Comparison of ENCODE assay signal across 26 cellular contexts in the genomic region with DNA sequence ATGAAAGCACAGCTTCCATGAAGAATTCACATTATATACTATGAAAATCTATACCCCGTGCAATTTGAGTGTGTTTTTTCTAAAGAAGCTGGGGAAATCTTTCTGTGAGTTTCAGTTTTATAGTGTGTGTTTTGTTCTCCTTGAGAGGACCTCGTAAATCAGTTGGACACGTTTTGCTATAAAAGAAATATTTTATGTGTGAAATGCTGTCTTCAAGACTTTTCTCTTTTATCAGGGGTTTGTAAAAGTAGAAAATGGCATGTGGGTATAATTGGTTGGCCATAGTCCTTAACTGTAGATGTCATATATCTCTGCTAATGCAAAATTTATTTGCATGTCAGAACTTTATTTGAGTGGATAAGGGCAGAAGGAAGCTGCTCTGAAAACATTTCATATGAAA.
"Had no signal": no experiment of that assay in that cellular context is flagged by ENCODE, and none has a peak within 500 bp of the region (broad histone marks: within the 10 kb centered on the region; RNA-seq: fewer than 3 reads in every experiment).

No MANE protein-coding gene starts in this region.

- ATAC-seq: activated CD4-positive, CD25-positive, alpha-beta regulatory T cell treated with anti-CD3 and anti-CD28 coated beads, Interleukin-2, amount 50 U/mL, for 24 hours; effector memory CD8-positive, alpha-beta T cell; T-cell had no signal

- H3K27ac ChIP-seq: ascending aorta, brain microvascular endothelial cell, heart left ventricle, left ventricle myocardium inferior, spleen, testis, transverse colon had no signal

- DNase-seq: activated CD4-positive, alpha-beta T cell treated with anti-CD3 and anti-CD28 coated beads for 48 hours; activated CD4-positive, alpha-beta T cell treated with anti-CD3 and anti-CD28 coated beads, Interleukin-2, amount 50 U/mL, for 48 hours; activated CD8-positive, alpha-beta memory T cell treated with anti-CD3 and anti-CD28 coated beads for 24 hours; activated CD8-positive, alpha-beta memory T cell treated with anti-CD3 and anti-CD28 coated beads, Interleukin-2, amount 50 U/mL, for 4 hours; activated gamma-delta T cell; activated naive CD4-positive, alpha-beta T cell treated with anti-CD3 and anti-CD28 coated beads, Interleukin-2, amount 10 ng/mL, durations not matched to agents 7 days and 5 days; activated naive CD8-positive, alpha-beta T cell treated with anti-CD3 and anti-CD28 coated beads, Interleukin-2, amount 10 ng/mL, durations not matched to agents 7 days and 5 days; activated T-cell treated with anti-CD3 and anti-CD28 coated beads, Interleukin-2, amount 50 U/mL, for 1 hour; brain microvascular endothelial cell; cortex of kidney; effector memory CD8-positive, alpha-beta T cell; heart left ventricle; hypothalamus; kidney glomerular epithelial cell; left ventricle myocardium inferior; nephron progenitor cell; occipital lobe; right cardiac atrium; spleen; stimulated activated naive CD4-positive, alpha-beta T cell; T-cell; testis; transverse colon had no signal

- H3K36me3 ChIP-seq: ascending aorta, brain microvascular endothelial cell, heart left ventricle, left ventricle myocardium inferior, spleen, transverse colon had no signal

- H3K4me1 ChIP-seq: ascending aorta, transverse colon had no signal

- H3K4me3 ChIP-seq: ascending aorta, heart left ventricle, left ventricle myocardium inferior, lung, spleen, testis, transverse colon had no signal

- H3K27me3 ChIP-seq: ascending aorta, brain microvascular endothelial cell, testis had no signal

- H3K9me3 ChIP-seq: ascending aorta, heart left ventricle, left ventricle myocardium inferior, testis, transverse colon had no signal
